10 cellular contexts compared by ENCODE assay signal in the genomic region with DNA sequence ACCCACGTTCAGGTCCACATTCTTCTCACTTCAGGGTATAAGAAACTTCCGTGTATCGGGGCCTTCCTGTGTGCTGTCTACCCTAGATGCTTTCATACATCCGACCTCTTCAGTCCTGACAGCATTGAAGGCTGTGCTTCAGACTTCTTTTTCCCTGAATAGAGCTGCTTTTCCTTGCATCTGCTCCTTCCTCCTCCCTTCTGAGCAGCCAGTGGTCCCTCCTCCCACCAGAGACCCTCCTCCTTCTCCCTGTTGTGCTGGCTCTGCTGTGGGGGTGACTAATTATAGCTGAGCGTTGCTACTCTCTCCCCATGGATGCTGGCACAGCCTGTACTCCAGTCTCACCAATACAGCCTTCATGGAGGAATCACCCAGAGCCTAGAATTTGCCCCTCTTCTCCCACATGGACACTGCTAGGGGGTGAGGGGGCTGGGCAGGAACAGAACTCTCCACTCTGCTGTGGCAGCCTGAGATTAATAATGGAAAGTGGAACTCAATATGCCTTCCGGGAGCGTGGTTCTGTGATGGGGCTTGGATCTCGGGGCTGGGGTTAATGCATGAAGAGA. TPM values are rescaled to one million over a fixed set of nuclear protein-coding genes. Genes with fewer than 3 reads are reported as not detected.
A peak's percentile ranks its signal among the peaks of the same experiment; 100 is the strongest.
DNase-seq lines count a peak whose midpoint lies in the region; ATAC-seq and TF ChIP-seq lines count a peak whose summit lies in the region.
"Had no signal": no experiment of that assay in that cellular context is flagged by ENCODE, and none has a peak within 500 bp of the region (broad histone marks: within the 10 kb centered on the region; RNA-seq: fewer than 3 reads in every experiment).

No MANE protein-coding gene starts in this region.

- H3K9ac ChIP-seq in Loucy (ENCODE audit: low read depth, low read length, poor library complexity, severe bottlenecking) (peak overlapping the region; percentile 83), neuronal stem cell (ENCODE audit: low read depth, low read length, poor library complexity) (no peak overlapping the region)

- H3K4me1 ChIP-seq in DOHH2 (ENCODE audit: control insufficient read depth, low read length) (peaks cover 35% of the 10 kb centered on the region), Loucy (ENCODE audit: insufficient read depth, low read length, poor library complexity, severe bottlenecking) (peaks cover 44% of the 10 kb centered on the region), neuronal stem cell (ENCODE audit: control insufficient read depth in 2 of 2, insufficient read depth in 1 of 2, low read depth in 1 of 2, low read length in 2 of 2) (peaks cover 27 to 28% of the 10 kb centered on the region in 2 donors)

- H2AFZ ChIP-seq in Loucy (ENCODE audit: low read length) (peak overlapping the region; percentile 37; the same call in 1 of the 2 replicates), neuronal stem cell (ENCODE audit: low read length) (peak overlapping the region; percentile 96)

- peak overlapping the region; percentile 70 for H3K4me3 Mint-ChIP-seq in chondrocyte (ENCODE audit: unreplicated experiment)

- no CpG with 5 or more reads among the region's 8 CpGs for WGBS in neuronal stem cell (ENCODE audit: extremely low coverage in 2 of 2, insufficient read length in 2 of 2, insufficient replicate concordance in 1 of 2), 2 donors

- peaks cover 30% of the 10 kb centered on the region for H3K4me1 Mint-ChIP-seq in chondrocyte (ENCODE audit: low read depth)

- H3K4me3 ChIP-seq in DOHH2 (ENCODE audit: low read length), result peak overlapping the region; percentile 22
- peak overlapping the region; percentile 88 for H3K4me3 ChIP-seq in Loucy (ENCODE audit: low read length, poor library complexity, severe bottlenecking)
- peak overlapping the region in 1 of 2 donors; percentile 86 for H3K4me3 ChIP-seq in neuronal stem cell (ENCODE audit: low read length in 2 of 2)

- H3K36me3 ChIP-seq in DOHH2 (ENCODE audit: control insufficient read depth, low read length), result no peaks in the 10 kb centered on the region
- no peaks in the 10 kb centered on the region for H3K36me3 ChIP-seq in Loucy (ENCODE audit: insufficient read depth, low read length)
- H3K36me3 ChIP-seq in neuronal stem cell (replicated peaks in 1 of 2; ENCODE audit: control insufficient read depth in 2 of 2, insufficient read depth in 2 of 2, low read length in 2 of 2), result no peaks in the 10 kb centered on the region
- H3K36me3 ChIP-seq: suprapubic skin had no signal

- H3K27me3 Mint-ChIP-seq in chondrocyte (ENCODE audit: low read depth), result no peaks in the 10 kb centered on the region

- H3K14ac ChIP-seq in neuronal stem cell (ENCODE audit: low read length), result no peak overlapping the region

- H3K27ac ChIP-seq in DOHH2 (ENCODE audit: low read depth, low read length) (no peak overlapping the region), neuronal stem cell (replicated peaks; ENCODE audit: low read length) (no peak overlapping the region)
- H3K27ac ChIP-seq: suprapubic skin had no signal

- ATAC-seq in GM21723 (IDR thresholded peaks at IDR 0.05; ENCODE audit: unreplicated experiment) (no peak), HG02623 (IDR thresholded peaks at IDR 0.05; ENCODE audit: unreplicated experiment) (no peak), HG03095 (IDR thresholded peaks at IDR 0.05; ENCODE audit: unreplicated experiment) (no peak)
- ATAC-seq: activated naive CD4-positive, alpha-beta T cell treated with anti-CD3 and anti-CD28 coated beads, Interleukin-2, amount 50 U/mL, for 72 hours had no signal

- H3K79me1 ChIP-seq in neuronal stem cell (ENCODE audit: low read depth, low read length), result no peaks in the 10 kb centered on the region

- H3K4me2 ChIP-seq in DOHH2 (ENCODE audit: low read length) (peak overlapping the region; percentile 80; the same call in 1 of the 2 replicates), Loucy (ENCODE audit: low read depth, low read length, poor library complexity, severe bottlenecking) (peak overlapping the region; percentile 99), neuronal stem cell (ENCODE audit: insufficient read depth, low read length, poor library complexity, severe bottlenecking) (peak overlapping the region; percentile 99)

- H3K9me3 Mint-ChIP-seq in chondrocyte (ENCODE audit: low read depth), result no peaks in the 10 kb centered on the region
- H3K9me3 Mint-ChIP-seq: activated naive CD4-positive, alpha-beta T cell treated with anti-CD3 and anti-CD28 coated beads, Interleukin-2, amount 50 U/mL, for 72 hours had no signal

- DNase-seq in chondrocyte (ENCODE audit: low spot score) (peak; percentile 39), neuronal stem cell (ENCODE audit: low spot score) (no peak)
- DNase-seq: NCI-H2029 treated with DMSO at 0.1 percent for 48 hours had no signal

- H4K91ac ChIP-seq in neuronal stem cell (ENCODE audit: low read depth, low read length, poor library complexity), result no peak overlapping the region

- TF ChIP-seq CTCF in DOHH2 (IDR thresholded peaks at IDR 0.05; ENCODE audit: low read depth, low read length, poor library complexity, severe bottlenecking) (no peak), Loucy (conservative IDR thresholded peaks at IDR 0.05; ENCODE audit: low read length) (no peak), chondrocyte (IDR thresholded peaks at IDR 0.05) (no peak)

- no peak overlapping the region for H2BK5ac ChIP-seq in neuronal stem cell (ENCODE audit: low read length)

- peaks cover 32% of the 10 kb centered on the region for H3K27me3 ChIP-seq in DOHH2 (ENCODE audit: control insufficient read depth, low read length)
- H3K27me3 ChIP-seq in Loucy (ENCODE audit: insufficient read depth, low read length, poor library complexity, severe bottlenecking), result no peaks in the 10 kb centered on the region
- peaks cover 0 to 30% (median 7%) of the 10 kb centered on the region in 3 experiments for H3K27me3 ChIP-seq in neuronal stem cell (ENCODE audit: control insufficient read depth in 3 of 3, insufficient read depth in 3 of 3, low read depth in 1 of 3, low read length in 3 of 3)

- H3K9me2 ChIP-seq in DOHH2 (replicated peaks; ENCODE audit: control insufficient read depth, low read length) (no peaks in the 10 kb centered on the region), Loucy (replicated peaks; ENCODE audit: low read depth, low read length) (no peaks in the 10 kb centered on the region)

- H4K8ac ChIP-seq in neuronal stem cell (ENCODE audit: low read depth, low read length), result no peak overlapping the region

- H3F3A ChIP-seq in DOHH2 (ENCODE audit: control insufficient read depth, insufficient read depth) (peaks cover 9% of the 10 kb centered on the region), Loucy (ENCODE audit: low read depth) (peaks cover 4% of the 10 kb centered on the region)

- H2BK120ac ChIP-seq in neuronal stem cell (ENCODE audit: low read depth, low read length), result no peak overlapping the region

- no peak overlapping the region for H2AK5ac ChIP-seq in neuronal stem cell (ENCODE audit: low read depth, low read length)

- H3K4ac ChIP-seq in neuronal stem cell (ENCODE audit: low read length), result no peak overlapping the region

- H4K20me1 ChIP-seq in DOHH2 (ENCODE audit: control insufficient read depth, insufficient read depth, low read depth, low read length) (no peaks in the 10 kb centered on the region), Loucy (ENCODE audit: insufficient read depth, low read length, poor library complexity, severe bottlenecking) (peaks cover 9% of the 10 kb centered on the region)

- H3K36me3 Mint-ChIP-seq in chondrocyte (ENCODE audit: low read depth), result no peaks in the 10 kb centered on the region

- H2BK15ac ChIP-seq in neuronal stem cell (ENCODE audit: low read length), result no peak overlapping the region

- H3K18ac ChIP-seq in neuronal stem cell (ENCODE audit: low read length), result no peak overlapping the region

- H3K27ac Mint-ChIP-seq in chondrocyte (ENCODE audit: unreplicated experiment), result no peak overlapping the region

- peak overlapping the region; percentile 24 for H2BK12ac ChIP-seq in neuronal stem cell (ENCODE audit: low read length)

- H3K9me3 ChIP-seq in DOHH2 (ENCODE audit: control insufficient read depth, insufficient read depth, low read length), result no peaks in the 10 kb centered on the region
- no peaks in the 10 kb centered on the region for H3K9me3 ChIP-seq in Loucy (ENCODE audit: insufficient read depth, low read depth, low read length)
- H3K9me3 ChIP-seq in neuronal stem cell (replicated peaks in 1 of 2; ENCODE audit: control insufficient read depth in 2 of 2, insufficient read depth in 1 of 2, low read depth in 1 of 2, low read length in 2 of 2), result no peaks in the 10 kb centered on the region
- H3K9me3 ChIP-seq: suprapubic skin had no signal

- H3K79me2 ChIP-seq in DOHH2 (ENCODE audit: control insufficient read depth, low read length), result no peaks in the 10 kb centered on the region
- peaks cover 18% of the 10 kb centered on the region; the same call in 1 of the 2 replicates for H3K79me2 ChIP-seq in Loucy (ENCODE audit: insufficient read depth, low read length)

- H3K23ac ChIP-seq in neuronal stem cell (ENCODE audit: low read depth, low read length, poor library complexity), result no peak overlapping the region

RNA-seq across cellular contexts. Expression of gene SLC9A5, which starts 1.1 kb away (rescaled TPM):
- total RNA-seq in chondrocyte, result 3.0 to 5.6 TPM (median 3.4 TPM) in 3 replicates
- polyA plus RNA-seq in neuronal stem cell (2013, experiment 1 of 2), result 2.6 TPM
- polyA plus RNA-seq in neuronal stem cell (2013, experiment 2 of 2), result 2.3 TPM

RNA-seq across cellular contexts. Expression of gene FHOD1, which starts 2.6 kb away (rescaled TPM):
- total RNA-seq in chondrocyte, result 32.9 to 50.1 TPM (median 35.6 TPM) in 3 replicates
- polyA plus RNA-seq in neuronal stem cell (2013, experiment 1 of 2), result 15.0 TPM
- polyA plus RNA-seq in neuronal stem cell (2013, experiment 2 of 2), result 14.0 TPM

RNA-seq across cellular contexts. Expression of gene TMEM208, which starts 22.9 kb away (rescaled TPM):
- total RNA-seq in chondrocyte, result 41.7 to 55.7 TPM (median 43.2 TPM) in 3 replicates
- polyA plus RNA-seq in neuronal stem cell (2013, experiment 1 of 2), result 22.6 TPM
- polyA plus RNA-seq in neuronal stem cell (2013, experiment 2 of 2), result 21.1 TPM

RNA-seq across cellular contexts. Expression of gene PLEKHG4, which starts 29.5 kb away (rescaled TPM):
- total RNA-seq in chondrocyte, result 17.5 to 22.4 TPM (median 18.9 TPM) in 3 replicates
- 2.4 TPM for polyA plus RNA-seq in neuronal stem cell (2013, experiment 1 of 2)
- 3.0 TPM for polyA plus RNA-seq in neuronal stem cell (2013, experiment 2 of 2)

RNA-seq across cellular contexts. Expression of gene ELMO3, which starts 50.9 kb away (rescaled TPM):
- 1.1 to 1.2 TPM (median 1.1 TPM) in 3 replicates for total RNA-seq in chondrocyte
- 0.79 TPM for polyA plus RNA-seq in neuronal stem cell (2013, experiment 1 of 2)
- 0.65 TPM for polyA plus RNA-seq in neuronal stem cell (2013, experiment 2 of 2)
